Comparison of ENCODE assay signal across 8 cellular contexts in the genomic region with DNA sequence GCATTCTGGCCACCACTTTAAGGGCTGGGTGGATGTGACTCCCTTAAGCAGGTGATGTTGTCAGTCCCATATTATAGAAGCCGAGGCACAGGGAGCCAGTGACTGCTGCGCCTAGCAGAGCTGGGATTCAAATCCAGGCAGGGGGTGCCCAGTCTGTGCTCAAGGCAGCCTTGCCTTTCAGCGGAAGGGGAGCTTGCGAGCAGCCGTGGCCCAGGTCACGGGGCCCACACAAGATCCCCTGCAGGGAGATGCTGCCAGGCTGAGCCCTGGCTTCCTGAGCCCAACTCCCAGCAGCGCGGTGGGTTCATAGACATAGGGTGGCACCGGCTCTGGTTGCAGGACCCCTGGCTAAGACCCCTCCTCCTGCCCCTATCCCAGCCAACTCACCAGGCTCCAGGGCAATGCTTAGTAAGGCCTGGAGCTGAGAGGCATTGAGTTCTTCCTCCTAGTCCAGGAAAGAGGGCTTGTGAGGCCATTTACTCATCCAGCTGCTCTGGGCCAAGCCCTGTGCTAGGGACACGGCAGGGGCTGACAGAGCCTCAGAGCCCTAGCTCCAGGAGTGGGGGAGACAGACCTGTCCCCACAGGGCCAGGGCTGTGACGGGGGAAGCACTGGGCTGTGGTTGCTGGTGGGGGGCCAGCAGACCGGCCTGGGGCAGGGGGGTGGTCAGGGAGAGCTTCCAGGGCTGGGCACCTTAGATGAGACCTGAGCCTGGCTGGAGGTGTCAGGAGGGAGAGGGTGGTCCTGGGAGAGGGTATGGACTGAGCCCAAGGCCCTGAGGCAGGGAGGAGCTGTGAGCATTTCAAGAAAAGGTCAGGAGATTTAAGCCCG. TPM values are rescaled to one million over a fixed set of nuclear protein-coding genes. Genes with fewer than 3 reads are reported as not detected.
DNase-seq lines count a peak whose midpoint lies in the region; ATAC-seq and FAIRE-seq lines count a peak whose summit lies in the region.

No MANE protein-coding gene starts in this region.

- DNase-seq in activated CD4-positive, alpha-beta T cell treated with anti-CD3 and anti-CD28 coated beads for 48 hours, result peak; percentile 36
- DNase-seq in activated CD4-positive, alpha-beta T cell treated with anti-CD3 and anti-CD28 coated beads, Interleukin-2, amount 50 U/mL, for 4 hours, result no peak
- peak; percentile 44 for DNase-seq in RCC 7860 (ENCODE audit: low spot score)
- peak; percentile 37 to 50 for DNase-seq in T47D (ENCODE audit: low read depth in 1 of 2, low spot score in 1 of 2)
- DNase-seq in memory B cell (ENCODE audit: low spot score in 2 of 2), result peak; percentile 29 to 46

- 55% methylated on average over 13 of the region's 13 CpGs for WGBS in urinary bladder

- no peak for FAIRE-seq in RCC 7860 (lab: Jason Lieb, UNC)

- peak overlapping the region; percentile 67 for H3K27ac ChIP-seq in urinary bladder (ENCODE audit: low read depth)

- ATAC-seq in memory B cell (ENCODE audit: low read depth) (peak; percentile 28), HG03175 (IDR thresholded peaks at IDR 0.05; ENCODE audit: unreplicated experiment) (no peak), GM18502 (IDR thresholded peaks at IDR 0.05; ENCODE audit: poor library complexity, unreplicated experiment) (no peak)

- no peaks in the 10 kb centered on the region for H3K36me3 ChIP-seq in urinary bladder (ENCODE audit: insufficient read depth)

- H3K4me3 ChIP-seq in urinary bladder (ENCODE audit: low read depth, low read length), result peak overlapping the region; percentile 4

- H3K27me3 Mint-ChIP-seq in memory B cell, result no peaks in the 10 kb centered on the region

- peaks cover 28% of the 10 kb centered on the region for H3K4me1 Mint-ChIP-seq in memory B cell

- H3K36me3 Mint-ChIP-seq in memory B cell, result peaks cover 5% of the 10 kb centered on the region

- peak overlapping the region; percentile 82 for H3K27ac Mint-ChIP-seq in memory B cell

- peak overlapping the region; percentile 88 for H3K4me3 Mint-ChIP-seq in memory B cell

- H3K9me3 Mint-ChIP-seq in memory B cell, result peaks cover 2% of the 10 kb centered on the region

- in situ Hi-C loops in T47D (cut with HindIII; ENCODE audit: low pct_unique_long_range_greater_than_20kb, low sequenced_read_pairs), result no loop called here

- no peaks in the 10 kb centered on the region for H3K4me1 ChIP-seq in urinary bladder (ENCODE audit: insufficient read depth)

RNA-seq across cellular contexts. Expression of a gene that starts 9.6 kb away (rescaled TPM):
- 1.4 TPM for total RNA-seq in urinary bladder
- 3.2 TPM for polyA plus RNA-seq in urinary bladder

RNA-seq across cellular contexts. Expression of a gene that starts 38.7 kb away (rescaled TPM):
- total RNA-seq in urinary bladder, result not detected
- polyA plus RNA-seq in urinary bladder, result 1.4 TPM

RNA-seq across cellular contexts. Expression of a gene that starts 54.4 kb away (rescaled TPM):
- 1.2 TPM for total RNA-seq in urinary bladder
- polyA plus RNA-seq in urinary bladder, result not detected

Comparison
In these comparisons a context has a peak if more than half of its experiments do, and no peak if none do; other contexts are left out.
1. DNase-seq: peak in activated CD4-positive, alpha-beta T cell treated with anti-CD3 and anti-CD28 coated beads for 48 hours (single experiment), RCC 7860 (single experiment), T47D (2 of 2) and memory B cell (2 of 2); none in activated CD4-positive, alpha-beta T cell treated with anti-CD3 and anti-CD28 coated beads, Interleukin-2, amount 50 U/mL, for 4 hours (0 of 2).